In genomic region chr6:4801491-4802118, GRCh38 we compare ENCODE assay signal across 12 cellular contexts. TPM values are rescaled to one million over a fixed set of nuclear protein-coding genes. Genes with fewer than 3 reads are reported as not detected.
DNase-seq lines count a peak whose midpoint lies in the region; ATAC-seq, FAIRE-seq and TF ChIP-seq lines count a peak whose summit lies in the region.
"Had no signal": no experiment of that assay in that cellular context is flagged by ENCODE, and none has a peak within 500 bp of the region (broad histone marks: within the 10 kb centered on the region; RNA-seq: fewer than 3 reads in every experiment).

No MANE protein-coding gene starts in this region.

- no peak for DNase-seq in activated naive CD4-positive, alpha-beta T cell treated with anti-CD3 and anti-CD28 coated beads, Interleukin-2, amount 50 U/mL, for 72 hours (ENCODE audit: low spot score in 2 of 2)
- no peak for DNase-seq in activated naive CD4-positive, alpha-beta T cell treated with anti-CD3 and anti-CD28 coated beads, Interleukin-2, amount 10 ng/mL, durations not matched to agents 7 days and 5 days
- DNase-seq in MM.1S (peak; percentile 71), cerebellar cortex (ENCODE audit: low spot score) (no peak), A673 (ENCODE audit: low spot score) (no peak), HPDE6-E6E7 (ENCODE audit: extremely low spot score) (no peak), frontal cortex (ENCODE audit: low spot score in 2 of 2) (no peak)
- DNase-seq: activated naive CD4-positive, alpha-beta T cell treated with anti-CD3 and anti-CD28 coated beads, Interleukin-2, amount 50 U/mL, for 16 hours; BE2C; GM23248; NCI-H1105 treated with DMSO at 0.1 percent for 48 hours had no signal

- peaks cover 100% of the 10 kb centered on the region for H3K79me2 ChIP-seq in MM.1S (ENCODE audit: low read length)

- no peaks in the 10 kb centered on the region for H3K27me3 Mint-ChIP-seq in activated naive CD4-positive, alpha-beta T cell treated with anti-CD3 and anti-CD28 coated beads, Interleukin-2, amount 10 ng/mL, durations not matched to agents 7 days and 5 days

- peaks cover 23% of the 10 kb centered on the region for H3K4me1 Mint-ChIP-seq in activated naive CD4-positive, alpha-beta T cell treated with anti-CD3 and anti-CD28 coated beads, Interleukin-2, amount 10 ng/mL, durations not matched to agents 7 days and 5 days

- POLR2A ChIA-PET in A673 (lab: Charles Lee; ENCODE audit: low non-redundant PET): no interaction called here

- H3K4me3 ChIP-seq in MM.1S (ENCODE audit: low read length): no peak overlapping the region
- H3K4me3 ChIP-seq in A673 (ENCODE audit: low read depth, low read length, poor library complexity, severe bottlenecking): no peak overlapping the region
- H3K4me3 ChIP-seq: GM23248 had no signal

- H3K27me3 ChIP-seq in MM.1S (replicated peaks; ENCODE audit: insufficient read depth, low read length): no peaks in the 10 kb centered on the region
- H3K27me3 ChIP-seq in A673 (replicated peaks; ENCODE audit: insufficient read depth, low read depth, low read length, poor library complexity): no peaks in the 10 kb centered on the region
- H3K27me3 ChIP-seq: BE2C had no signal

- H3K4me1 ChIP-seq in MM.1S (ENCODE audit: low read length) (peaks cover 23% of the 10 kb centered on the region), A673 (ENCODE audit: insufficient read depth, low read length, poor library complexity, severe bottlenecking) (peaks cover 23% of the 10 kb centered on the region)

- H3K9me2 ChIP-seq in MM.1S (replicated peaks; ENCODE audit: insufficient read depth, low read length): no peaks in the 10 kb centered on the region

- CTCF ChIA-PET in activated naive CD4-positive, alpha-beta T cell treated with anti-CD3 and anti-CD28 coated beads, Interleukin-2, amount 10 ng/mL, durations not matched to agents 7 days and 5 days (lab: Charles Lee): interaction anchor here (1.3 kb wide), 1 partner anchor 12 kb away, joined by 4 read pairs; no protein-coding TSS in a partner anchor
- CTCF ChIA-PET in A673 (lab: Charles Lee): no interaction called here

- H3F3A ChIP-seq in MM.1S (ENCODE audit: insufficient read depth, low read length): peaks cover 10% of the 10 kb centered on the region; the same call in 1 of the 2 replicates

- H3K36me3 Mint-ChIP-seq in activated naive CD4-positive, alpha-beta T cell treated with anti-CD3 and anti-CD28 coated beads, Interleukin-2, amount 50 U/mL, for 72 hours: peaks cover 4 to 15% of the 10 kb centered on the region in 2 donors
- peaks cover 6% of the 10 kb centered on the region for H3K36me3 Mint-ChIP-seq in activated naive CD4-positive, alpha-beta T cell treated with anti-CD3 and anti-CD28 coated beads, Interleukin-2, amount 10 ng/mL, durations not matched to agents 7 days and 5 days

- ATAC-seq in activated naive CD4-positive, alpha-beta T cell treated with anti-CD3 and anti-CD28 coated beads, Interleukin-2, amount 50 U/mL, for 72 hours: peak; percentile 65 to 95
- peak; percentile 52 for ATAC-seq in HG02623 (IDR thresholded peaks at IDR 0.05; ENCODE audit: unreplicated experiment)

- H3K9me3 ChIP-seq in MM.1S (replicated peaks; ENCODE audit: insufficient read depth, low read length): no peaks in the 10 kb centered on the region
- no peaks in the 10 kb centered on the region for H3K9me3 ChIP-seq in A673 (ENCODE audit: low read depth, low read length, poor library complexity, severe bottlenecking)
- H3K9me3 ChIP-seq: BE2C had no signal

- H3K4me3 Mint-ChIP-seq in activated naive CD4-positive, alpha-beta T cell treated with anti-CD3 and anti-CD28 coated beads, Interleukin-2, amount 10 ng/mL, durations not matched to agents 7 days and 5 days: no peak overlapping the region

- TF ChIP-seq CTCF in MM.1S (IDR thresholded peaks at IDR 0.05; ENCODE audit: low read length): no peak
- TF ChIP-seq CTCF in A673 (conservative IDR thresholded peaks at IDR 0.05; ENCODE audit: low read depth, low read length): no peak

- H3K9me3 Mint-ChIP-seq in activated naive CD4-positive, alpha-beta T cell treated with anti-CD3 and anti-CD28 coated beads, Interleukin-2, amount 50 U/mL, for 72 hours: no peaks in the 10 kb centered on the region
- peaks cover 11% of the 10 kb centered on the region for H3K9me3 Mint-ChIP-seq in activated naive CD4-positive, alpha-beta T cell treated with anti-CD3 and anti-CD28 coated beads, Interleukin-2, amount 10 ng/mL, durations not matched to agents 7 days and 5 days

- no peak overlapping the region for H2AFZ ChIP-seq in MM.1S (ENCODE audit: low read length)
- H2AFZ ChIP-seq: GM23248 had no signal

- no peak overlapping the region for H3K9ac ChIP-seq in MM.1S (ENCODE audit: low read length)
- H3K9ac ChIP-seq: GM23248 had no signal

- BruUV-seq in A673 (replicated peaks; lab: Mats Ljungman, UMichigan): no TSS peak

- H3K27ac Mint-ChIP-seq in activated naive CD4-positive, alpha-beta T cell treated with anti-CD3 and anti-CD28 coated beads, Interleukin-2, amount 50 U/mL, for 72 hours: peak overlapping the region in 1 of 2 donors; percentile 2
- H3K27ac Mint-ChIP-seq in activated naive CD4-positive, alpha-beta T cell treated with anti-CD3 and anti-CD28 coated beads, Interleukin-2, amount 10 ng/mL, durations not matched to agents 7 days and 5 days: no peak overlapping the region

- peak overlapping the region; percentile 17; the same call in 1 of the 2 replicates for H3K4me2 ChIP-seq in MM.1S (ENCODE audit: low read depth, low read length)

- intact Hi-C loops in A673 (cut with micrococcal nuclease; ENCODE audit: unreplicated experiment): no loop called here

- peaks cover 80% of the 10 kb centered on the region for H4K20me1 ChIP-seq in MM.1S (ENCODE audit: insufficient read depth, low read length)

- H3K27ac ChIP-seq in MM.1S (ENCODE audit: low read length) (no peak overlapping the region), A673 (ENCODE audit: low read depth, low read length, poor library complexity, severe bottlenecking) (no peak overlapping the region)
- H3K27ac ChIP-seq: GM23248 had no signal

- no peak for FAIRE-seq in frontal cortex (lab: Jason Lieb, UNC)

- H3K36me3 ChIP-seq in MM.1S (replicated peaks; ENCODE audit: insufficient read depth, low read length) (no peaks in the 10 kb centered on the region), A673 (ENCODE audit: insufficient read depth, low read length, poor library complexity, severe bottlenecking) (no peaks in the 10 kb centered on the region)
- H3K36me3 ChIP-seq: BE2C had no signal

RNA-seq across cellular contexts. Expression of gene CDYL, which starts 25.4 kb away (rescaled TPM):
- 10 to 100 TPM; 24.0 to 29.6 TPM for total RNA-seq in activated naive CD4-positive, alpha-beta T cell treated with anti-CD3 and anti-CD28 coated beads, Interleukin-2, amount 50 U/mL, for 72 hours
- total RNA-seq in A673 (2021) (57.6 and 66.6 TPM in 2 replicates), frontal cortex (24.1 TPM)
